30 cellular contexts compared by ENCODE assay signal in genomic region chr5:58236498-58236897, GRCh38.
"Had no signal": no experiment of that assay in that cellular context is flagged by ENCODE, and none has a peak within 500 bp of the region (broad histone marks: within the 10 kb centered on the region; RNA-seq: fewer than 3 reads in every experiment).

No MANE protein-coding gene starts in this region.

- H3K27me3 ChIP-seq: brain microvascular endothelial cell, esophagus squamous epithelium, gastroesophageal sphincter, heart right ventricle had no signal

- H3K4me1 ChIP-seq: gastroesophageal sphincter had no signal

- H3K27ac ChIP-seq: brain microvascular endothelial cell, epithelial cell of prostate, esophagus squamous epithelium, gastroesophageal sphincter, heart right ventricle, WERI-Rb-1 had no signal

- H3K36me3 ChIP-seq: brain microvascular endothelial cell, esophagus squamous epithelium, gastroesophageal sphincter, heart right ventricle, WERI-Rb-1 had no signal

- H3K9me3 ChIP-seq: esophagus squamous epithelium, gastroesophageal sphincter, heart right ventricle had no signal

- H3K4me3 ChIP-seq: esophagus squamous epithelium, gastroesophageal sphincter, heart right ventricle had no signal

- ATAC-seq: activated CD4-positive, CD25-positive, alpha-beta regulatory T cell treated with anti-CD3 and anti-CD28 coated beads, Interleukin-2, amount 50 U/mL, for 24 hours; activated CD8-positive, alpha-beta T cell treated with anti-CD3 and anti-CD28 coated beads for 36 hours; activated T-cell treated with anti-CD3 and anti-CD28 coated beads, Interleukin-2, amount 50 U/mL, for 4 hours; activated T-helper 17 cell treated with anti-CD3 and anti-CD28 coated beads, Interleukin-2, amount 50 U/mL, for 72 hours; gastroesophageal sphincter; heart right ventricle; T-helper 17 cell had no signal

- DNase-seq: activated B cell treated with CpG ODN at 0.5 μM for 24 hours; activated CD4-positive, alpha-beta T cell treated with anti-CD3 and anti-CD28 coated beads for 48 hours; activated CD4-positive, alpha-beta T cell treated with anti-CD3 and anti-CD28 coated beads, Interleukin-2, amount 50 U/mL, for 1 hour; activated CD4-positive, alpha-beta T cell treated with anti-CD3 and anti-CD28 coated beads, Interleukin-2, amount 50 U/mL, for 48 hours; activated CD8-positive, alpha-beta memory T cell treated with anti-CD3 and anti-CD28 coated beads for 24 hours; activated CD8-positive, alpha-beta T cell treated with anti-CD3 and anti-CD28 coated beads for 36 hours; activated effector memory CD4-positive, alpha-beta T cell treated with Interleukin-2 at 50 U/mL for 16 hours; activated gamma-delta T cell treated with Interleukin-2 at 50 U/mL for 16 hours; activated naive CD4-positive, alpha-beta T cell treated with anti-CD3 and anti-CD28 coated beads, Interleukin-2, amount 50 U/mL, for 16 hours; activated naive CD4-positive, alpha-beta T cell treated with Interleukin-2 at 50 U/mL for 16 hours; activated T-cell treated with anti-CD3 and anti-CD28 coated beads, Interleukin-2, amount 50 U/mL, for 4 hours; amniotic stem cell; anterior cingulate cortex; brain microvascular endothelial cell; caudate nucleus; cortex of kidney; effector CD8-positive, alpha-beta T cell; esophagus squamous epithelium; foreskin melanocyte; heart right ventricle; T-helper 17 cell; T1000; WERI-Rb-1 had no signal

- FAIRE-seq: astrocyte, endometrium, endothelial cell of umbilical vein had no signal
